9 cellular contexts compared by ENCODE assay signal in genomic region chr10:6473430-6473829, GRCh38.
A peak's percentile ranks its signal among the peaks of the same experiment; 100 is the strongest.
DNase-seq lines count a peak whose midpoint lies in the region; ATAC-seq and TF ChIP-seq lines count a peak whose summit lies in the region.
"Had no signal": no experiment of that assay in that cellular context is flagged by ENCODE, and none has a peak within 500 bp of the region (broad histone marks: within the 10 kb centered on the region; RNA-seq: fewer than 3 reads in every experiment).

No MANE protein-coding gene starts in this region.

- CTCF ChIA-PET in activated CD4-positive, alpha-beta memory T cell treated with anti-CD3 and anti-CD28 coated beads, Interleukin-2, amount 10 ng/mL, durations not matched to agents 7 days and 5 days (lab: Charles Lee), result interaction anchor here (0.8 to 3.3 kb wide), 20 partner anchors 10 to 300 kb away, joined by 3 to 17 read pairs (median 4); partner anchors contain the start of gene PRKCQ
- CTCF ChIA-PET in WTC11 (lab: Charles Lee), result no interaction called here

- no peaks in the 10 kb centered on the region for H3K79me2 ChIP-seq in hepatocyte

- peak; percentile 43 for DNase-seq in GM13976 (ENCODE audit: low spot score)
- peak; percentile 90 for DNase-seq in KG1 (lab: John Stamatoyannopoulos, UW)
- DNase-seq in activated CD4-positive, alpha-beta memory T cell treated with anti-CD3 and anti-CD28 coated beads, Interleukin-2, amount 10 ng/mL, durations not matched to agents 7 days and 5 days, result peak; percentile 65
- no peak for DNase-seq in WTC11 (ENCODE audit: low spot score)
- DNase-seq in cardiac septum (ENCODE audit: low spot score), result no peak
- DNase-seq in BE2C, result no peak
- DNase-seq in hepatocyte (ENCODE audit: low spot score), result no peak
- DNase-seq: NCI-H1417 had no signal

- peaks cover 5% of the 10 kb centered on the region for H3K9me3 Mint-ChIP-seq in activated CD4-positive, alpha-beta memory T cell treated with anti-CD3 and anti-CD28 coated beads, Interleukin-2, amount 10 ng/mL, durations not matched to agents 7 days and 5 days
- H3K9me3 Mint-ChIP-seq in nephron, result no peaks in the 10 kb centered on the region
- H3K9me3 Mint-ChIP-seq in WTC11, result peaks cover 10% of the 10 kb centered on the region

- peaks cover 87% of the 10 kb centered on the region for H3K36me3 Mint-ChIP-seq in activated CD4-positive, alpha-beta memory T cell treated with anti-CD3 and anti-CD28 coated beads, Interleukin-2, amount 10 ng/mL, durations not matched to agents 7 days and 5 days (ENCODE audit: low read depth)
- H3K36me3 Mint-ChIP-seq in nephron (ENCODE audit: low read depth), result peaks cover 15% of the 10 kb centered on the region
- peaks cover 14% of the 10 kb centered on the region for H3K36me3 Mint-ChIP-seq in WTC11

- no peak overlapping the region for H2AFZ ChIP-seq in hepatocyte

- H3K36me3 ChIP-seq in BE2C, result no peaks in the 10 kb centered on the region
- H3K36me3 ChIP-seq in hepatocyte (replicated peaks; ENCODE audit: insufficient read depth, low read depth), result no peaks in the 10 kb centered on the region

- in situ Hi-C loops in GM13976 (cut with MboI; ENCODE audit: low sequenced_read_pairs, unreplicated experiment), result no loop called here

- H3K9me2 ChIP-seq in hepatocyte (replicated peaks; ENCODE audit: insufficient read depth), result no peaks in the 10 kb centered on the region

- peaks cover 62% of the 10 kb centered on the region for H3K4me1 Mint-ChIP-seq in activated CD4-positive, alpha-beta memory T cell treated with anti-CD3 and anti-CD28 coated beads, Interleukin-2, amount 10 ng/mL, durations not matched to agents 7 days and 5 days
- peaks cover 4% of the 10 kb centered on the region for H3K4me1 Mint-ChIP-seq in nephron
- no peaks in the 10 kb centered on the region; the same call in 1 of the 2 replicates for H3K4me1 Mint-ChIP-seq in WTC11

- no peak overlapping the region for H3K27ac ChIP-seq in hepatocyte

- intact Hi-C loops in cardiac septum (cut with DNase I), result no loop called here

- H3K27ac Mint-ChIP-seq in activated CD4-positive, alpha-beta memory T cell treated with anti-CD3 and anti-CD28 coated beads, Interleukin-2, amount 10 ng/mL, durations not matched to agents 7 days and 5 days, result peak overlapping the region; percentile 96
- H3K27ac Mint-ChIP-seq in nephron (peak overlapping the region; percentile 45 to 92 (median 70)), WTC11 (no peak overlapping the region)

- peak overlapping the region; percentile 22 for H3K4me3 Mint-ChIP-seq in activated CD4-positive, alpha-beta memory T cell treated with anti-CD3 and anti-CD28 coated beads, Interleukin-2, amount 10 ng/mL, durations not matched to agents 7 days and 5 days
- H3K4me3 Mint-ChIP-seq in nephron (no peak overlapping the region), WTC11 (no peak overlapping the region)

- ATAC-seq in WTC11, result no peak

- H3K4me2 ChIP-seq in hepatocyte, result no peak overlapping the region

- no peaks in the 10 kb centered on the region for H3K27me3 Mint-ChIP-seq in activated CD4-positive, alpha-beta memory T cell treated with anti-CD3 and anti-CD28 coated beads, Interleukin-2, amount 10 ng/mL, durations not matched to agents 7 days and 5 days
- no peaks in the 10 kb centered on the region for H3K27me3 Mint-ChIP-seq in nephron (ENCODE audit: low read depth)
- no peaks in the 10 kb centered on the region for H3K27me3 Mint-ChIP-seq in WTC11 (ENCODE audit: low read depth)

- H3K9me3 ChIP-seq in BE2C, result no peaks in the 10 kb centered on the region
- no peaks in the 10 kb centered on the region for H3K9me3 ChIP-seq in hepatocyte (ENCODE audit: low read depth)

- no peak overlapping the region for H3K4me3 ChIP-seq in BE2C (ENCODE audit: low read depth, low read length)
- H3K4me3 ChIP-seq in hepatocyte, result no peak overlapping the region

- TF ChIP-seq CTCF in GM13976 (IDR thresholded peaks at IDR 0.05; ENCODE audit: borderline replicate concordance, control extremely low read depth, extremely low read depth, insufficient read depth, missing control alignments) (no peak), nephron (IDR thresholded peaks at IDR 0.05; ENCODE audit: unreplicated experiment in 3 of 3) (no peak), WTC11 (IDR thresholded peaks at IDR 0.05) (no peak), BE2C (IDR thresholded peaks at IDR 0.05; ENCODE audit: low read depth, low read length) (no peak), hepatocyte (IDR thresholded peaks at IDR 0.05; ENCODE audit: poor library complexity) (no peak)

- 84% methylated on average over 7 of the region's 7 CpGs for WGBS in hepatocyte (ENCODE audit: low lambda C conversion rate, missing lambda C conversion rate)

- H3K4me1 ChIP-seq in BE2C, result no peaks in the 10 kb centered on the region
- no peaks in the 10 kb centered on the region for H3K4me1 ChIP-seq in hepatocyte (ENCODE audit: insufficient read depth)

- POLR2A ChIA-PET in activated CD4-positive, alpha-beta memory T cell treated with anti-CD3 and anti-CD28 coated beads, Interleukin-2, amount 10 ng/mL, durations not matched to agents 7 days and 5 days (lab: Charles Lee), result interaction anchor here (0.6 to 6.2 kb wide), 26 partner anchors 10 to 411 kb away, joined by 3 to 95 read pairs (median 5); partner anchors contain the start of genes IL2RA, PFKFB3 and PRKCQ
- POLR2A ChIA-PET in WTC11 (lab: Charles Lee), result interaction anchor here (0.6 kb wide), 1 partner anchor 199 kb away, joined by 3 read pairs; no protein-coding TSS in a partner anchor

- H3K27me3 ChIP-seq in BE2C, result no peaks in the 10 kb centered on the region; the same call in 1 of the 2 replicates
- H3K27me3 ChIP-seq in hepatocyte, result no peaks in the 10 kb centered on the region

- no peaks in the 10 kb centered on the region for H4K20me1 ChIP-seq in hepatocyte (ENCODE audit: insufficient read depth, poor library complexity, severe bottlenecking)

TF ChIP-seq in WTC11, 78 proteins besides CTCF, POLR2A, EP300 and RAD21 (continues in another document):
- no peak for TF ChIP-seq ZNF671 (CRISPR knock-in tag; IDR thresholded peaks at IDR 0.05)
- no peak for TF ChIP-seq JAZF1 (CRISPR knock-in tag; IDR thresholded peaks at IDR 0.05)
- no peak for TF ChIP-seq IRF1 (CRISPR knock-in tag; IDR thresholded peaks at IDR 0.05)
- no peak for TF ChIP-seq PRRX2 (CRISPR knock-in tag; IDR thresholded peaks at IDR 0.05)
- no peak for TF ChIP-seq MAX (CRISPR knock-in tag; IDR thresholded peaks at IDR 0.05)
- no peak for TF ChIP-seq KAT7 (CRISPR knock-in tag; IDR thresholded peaks at IDR 0.05; ENCODE audit: borderline replicate concordance)
- no peak for TF ChIP-seq STAT6 (CRISPR knock-in tag; conservative IDR thresholded peaks at IDR 0.05; ENCODE audit: low read depth)
- TF ChIP-seq GABPB1 (CRISPR knock-in tag; IDR thresholded peaks at IDR 0.05), result no peak
- TF ChIP-seq SMAD4 (CRISPR knock-in tag; IDR thresholded peaks at IDR 0.05), result no peak
- no peak for TF ChIP-seq JUN (CRISPR knock-in tag; IDR thresholded peaks at IDR 0.05)

Comparison
In these comparisons a context has a peak if more than half of its experiments do, and no peak if none do; other contexts are left out.
1. DNase-seq: peak in GM13976 (single experiment), KG1 (single experiment) and activated CD4-positive, alpha-beta memory T cell treated with anti-CD3 and anti-CD28 coated beads, Interleukin-2, amount 10 ng/mL, durations not matched to agents 7 days and 5 days (single experiment); none in WTC11 (single experiment), cardiac septum (single experiment), BE2C (single experiment) and hepatocyte (single experiment).